ENCODE assay signal across 1 cellular context in genomic region chr11:62612366-62613274, GRCh38.
TF ChIP-seq lines count a peak whose summit lies in the region.

A gene with protein sequence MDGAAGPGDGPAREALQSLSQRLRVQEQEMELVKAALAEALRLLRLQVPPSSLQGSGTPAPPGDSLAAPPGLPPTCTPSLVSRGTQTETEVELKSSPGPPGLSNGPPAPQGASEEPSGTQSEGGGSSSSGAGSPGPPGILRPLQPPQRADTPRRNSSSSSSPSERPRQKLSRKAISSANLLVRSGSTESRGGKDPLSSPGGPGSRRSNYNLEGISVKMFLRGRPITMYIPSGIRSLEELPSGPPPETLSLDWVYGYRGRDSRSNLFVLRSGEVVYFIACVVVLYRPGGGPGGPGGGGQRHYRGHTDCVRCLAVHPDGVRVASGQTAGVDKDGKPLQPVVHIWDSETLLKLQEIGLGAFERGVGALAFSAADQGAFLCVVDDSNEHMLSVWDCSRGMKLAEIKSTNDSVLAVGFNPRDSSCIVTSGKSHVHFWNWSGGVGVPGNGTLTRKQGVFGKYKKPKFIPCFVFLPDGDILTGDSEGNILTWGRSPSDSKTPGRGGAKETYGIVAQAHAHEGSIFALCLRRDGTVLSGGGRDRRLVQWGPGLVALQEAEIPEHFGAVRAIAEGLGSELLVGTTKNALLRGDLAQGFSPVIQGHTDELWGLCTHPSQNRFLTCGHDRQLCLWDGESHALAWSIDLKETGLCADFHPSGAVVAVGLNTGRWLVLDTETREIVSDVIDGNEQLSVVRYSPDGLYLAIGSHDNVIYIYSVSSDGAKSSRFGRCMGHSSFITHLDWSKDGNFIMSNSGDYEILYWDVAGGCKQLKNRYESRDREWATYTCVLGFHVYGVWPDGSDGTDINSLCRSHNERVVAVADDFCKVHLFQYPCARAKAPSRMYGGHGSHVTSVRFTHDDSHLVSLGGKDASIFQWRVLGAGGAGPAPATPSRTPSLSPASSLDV (minus strand): TSS chr11:62612775. CDS start chr11:62612457, 318 bp downstream.
A gene with protein sequence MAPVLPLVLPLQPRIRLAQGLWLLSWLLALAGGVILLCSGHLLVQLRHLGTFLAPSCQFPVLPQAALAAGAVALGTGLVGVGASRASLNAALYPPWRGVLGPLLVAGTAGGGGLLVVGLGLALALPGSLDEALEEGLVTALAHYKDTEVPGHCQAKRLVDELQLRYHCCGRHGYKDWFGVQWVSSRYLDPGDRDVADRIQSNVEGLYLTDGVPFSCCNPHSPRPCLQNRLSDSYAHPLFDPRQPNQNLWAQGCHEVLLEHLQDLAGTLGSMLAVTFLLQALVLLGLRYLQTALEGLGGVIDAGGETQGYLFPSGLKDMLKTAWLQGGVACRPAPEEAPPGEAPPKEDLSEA (plus strand): TSS chr11:62613257. CDS start chr11:62613282, 25 bp downstream.

TF ChIP-seq in SK-N-SH, 30 proteins besides CTCF, POLR2A, EP300 and RAD21 (continued from another document):
- TF ChIP-seq FOSL2 (IDR thresholded peaks at IDR 0.05; ENCODE audit: borderline replicate concordance, low read depth): no peak; the same call in 1 of the 2 replicates
- no peak for TF ChIP-seq NFIC (IDR thresholded peaks at IDR 0.05; ENCODE audit: borderline replicate concordance)
- TF ChIP-seq USF2 (IDR thresholded peaks at IDR 0.05; ENCODE audit: borderline replicate concordance, low read depth, low read length): no peak
- TF ChIP-seq MXI1 (IDR thresholded peaks at IDR 0.05; ENCODE audit: low read depth, low read length): no peak
- peak; percentile 16; the same call in 1 of the 2 replicates for TF ChIP-seq POLR2AphosphoS5 (IDR thresholded peaks at IDR 0.05; ENCODE audit: low read depth, low read length)
- TF ChIP-seq YY1 (IDR thresholded peaks at IDR 0.05; ENCODE audit: low read depth): 0 out of 2 replicates have a peak, but pooled peaks have one; percentile 5
- no peak for TF ChIP-seq NRF1 (IDR thresholded peaks at IDR 0.05; ENCODE audit: low read depth, low read length)
- TF ChIP-seq REST (IDR thresholded peaks at IDR 0.05; ENCODE audit: low read depth, low read length): no peak
- TF ChIP-seq, protein P1, sequence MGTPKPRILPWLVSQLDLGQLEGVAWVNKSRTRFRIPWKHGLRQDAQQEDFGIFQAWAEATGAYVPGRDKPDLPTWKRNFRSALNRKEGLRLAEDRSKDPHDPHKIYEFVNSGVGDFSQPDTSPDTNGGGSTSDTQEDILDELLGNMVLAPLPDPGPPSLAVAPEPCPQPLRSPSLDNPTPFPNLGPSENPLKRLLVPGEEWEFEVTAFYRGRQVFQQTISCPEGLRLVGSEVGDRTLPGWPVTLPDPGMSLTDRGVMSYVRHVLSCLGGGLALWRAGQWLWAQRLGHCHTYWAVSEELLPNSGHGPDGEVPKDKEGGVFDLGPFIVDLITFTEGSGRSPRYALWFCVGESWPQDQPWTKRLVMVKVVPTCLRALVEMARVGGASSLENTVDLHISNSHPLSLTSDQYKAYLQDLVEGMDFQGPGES (IDR thresholded peaks at IDR 0.05; ENCODE audit: low read depth, low read length): no peak
- TF ChIP-seq RFX5 (IDR thresholded peaks at IDR 0.05; ENCODE audit: low read length): no peak
- TF ChIP-seq SIN3A (IDR thresholded peaks at IDR 0.05; ENCODE audit: borderline replicate concordance, low read depth, low read length): no peak; the same call in 1 of the 2 replicates
- TF ChIP-seq FOXJ3 (CRISPR knock-in tag; IDR thresholded peaks at IDR 0.05): no peak
- no peak for TF ChIP-seq RCOR1 (IDR thresholded peaks at IDR 0.05; ENCODE audit: low read length)
- TF ChIP-seq, protein P2, sequence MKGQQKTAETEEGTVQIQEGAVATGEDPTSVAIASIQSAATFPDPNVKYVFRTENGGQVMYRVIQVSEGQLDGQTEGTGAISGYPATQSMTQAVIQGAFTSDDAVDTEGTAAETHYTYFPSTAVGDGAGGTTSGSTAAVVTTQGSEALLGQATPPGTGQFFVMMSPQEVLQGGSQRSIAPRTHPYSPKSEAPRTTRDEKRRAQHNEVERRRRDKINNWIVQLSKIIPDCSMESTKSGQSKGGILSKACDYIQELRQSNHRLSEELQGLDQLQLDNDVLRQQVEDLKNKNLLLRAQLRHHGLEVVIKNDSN (IDR thresholded peaks at IDR 0.05; ENCODE audit: borderline replicate concordance, low read depth): no peak
- no peak; the same call in 1 of the 2 replicates for TF ChIP-seq TAF1 (IDR thresholded peaks at IDR 0.05; ENCODE audit: borderline replicate concordance, low read depth, low read length)
- no peak for TF ChIP-seq PBX3 (IDR thresholded peaks at IDR 0.05)
- TF ChIP-seq MEF2A (IDR thresholded peaks at IDR 0.05; ENCODE audit: borderline replicate concordance, low read depth): no peak
- TF ChIP-seq TCF12 (IDR thresholded peaks at IDR 0.05): no peak
- TF ChIP-seq, protein P3, sequence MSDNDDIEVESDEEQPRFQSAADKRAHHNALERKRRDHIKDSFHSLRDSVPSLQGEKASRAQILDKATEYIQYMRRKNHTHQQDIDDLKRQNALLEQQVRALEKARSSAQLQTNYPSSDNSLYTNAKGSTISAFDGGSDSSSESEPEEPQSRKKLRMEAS (IDR thresholded peaks at IDR 0.05; ENCODE audit: low read depth): no peak; the same call in 1 of the 2 replicates
- 0 out of 2 replicates have a peak, but pooled peaks have one; percentile 6 for TF ChIP-seq TEAD4 (IDR thresholded peaks at IDR 0.05; ENCODE audit: borderline replicate concordance, insufficient read depth)
TF ChIP-seq in SK-N-SH: peak in this region for 5.
